1 cellular context compared by ENCODE assay signal in genomic region chr1:155856257-155856974, GRCh38.
TF ChIP-seq lines count a peak whose summit lies in the region.

No MANE protein-coding gene starts in this region.

TF ChIP-seq in GM12878, 131 proteins besides CTCF, POLR2A, EP300 and RAD21:
- TF ChIP-seq PAX8 (IDR thresholded peaks at IDR 0.05), result peak; percentile 72; the same call in 1 of the 2 replicates
- TF ChIP-seq RCOR1 (conservative IDR thresholded peaks at IDR 0.05; ENCODE audit: low read depth, low read length), result no peak
- TF ChIP-seq FOXK2 (IDR thresholded peaks at IDR 0.05), result no peak
- TF ChIP-seq MTA3 (IDR thresholded peaks at IDR 0.05; ENCODE audit: borderline replicate concordance, low read length), result no peak
- no peak for TF ChIP-seq ZNF687 (IDR thresholded peaks at IDR 0.05)
- TF ChIP-seq PML (IDR thresholded peaks at IDR 0.05; ENCODE audit: low read length), result no peak
- TF ChIP-seq MXI1 (IDR thresholded peaks at IDR 0.05; ENCODE audit: low read depth, low read length), result no peak
- TF ChIP-seq PKNOX1 (IDR thresholded peaks at IDR 0.05), result no peak
- no peak for TF ChIP-seq YBX1 (IDR thresholded peaks at IDR 0.05)
- TF ChIP-seq HDAC2 (IDR thresholded peaks at IDR 0.05), result no peak
- no peak for TF ChIP-seq ZNF207 (IDR thresholded peaks at IDR 0.05; ENCODE audit: borderline replicate concordance)
- no peak for TF ChIP-seq BHLHE40 (IDR thresholded peaks at IDR 0.05; ENCODE audit: borderline replicate concordance in 1 of 2, low read depth in 2 of 2, low read length in 1 of 2)
- no peak for TF ChIP-seq ZSCAN29 (IDR thresholded peaks at IDR 0.05)
- no peak for TF ChIP-seq E2F4 (IDR thresholded peaks at IDR 0.05; ENCODE audit: low read depth, low read length)
- peak; percentile 61 for TF ChIP-seq MLLT1 (IDR thresholded peaks at IDR 0.05)
